Comparison of ENCODE assay signal across 1 cellular context in the genomic region with DNA sequence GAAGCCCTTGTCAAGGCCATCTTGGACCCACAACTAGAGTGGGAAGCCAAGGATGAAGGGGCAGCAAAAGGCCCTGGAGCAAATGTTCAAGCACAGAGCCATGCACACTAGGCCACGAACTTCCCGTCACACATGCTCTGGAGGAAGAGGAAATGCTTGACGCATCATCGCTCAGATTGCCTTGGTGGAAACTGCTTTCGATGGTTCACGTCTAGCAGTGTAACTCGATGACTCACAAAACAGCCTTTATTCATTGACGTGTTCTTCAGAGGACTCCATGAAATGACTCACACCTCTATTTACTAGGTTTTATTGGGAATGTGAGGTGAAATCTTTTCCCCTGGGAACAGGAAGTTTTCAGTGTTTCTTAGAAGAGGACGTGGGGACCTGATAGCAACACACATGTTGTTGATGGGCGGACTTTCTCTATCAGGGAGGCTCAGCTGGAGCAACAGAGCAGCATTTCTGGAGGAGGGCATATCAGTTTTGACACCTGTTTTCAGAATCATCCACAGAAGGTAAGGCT.
TF ChIP-seq lines count a peak whose summit lies in the region.

No MANE protein-coding gene starts in this region.

TF ChIP-seq in GM12878, 131 proteins besides CTCF, POLR2A, EP300 and RAD21 (continued from another document and continues in another):
- TF ChIP-seq, protein P1, sequence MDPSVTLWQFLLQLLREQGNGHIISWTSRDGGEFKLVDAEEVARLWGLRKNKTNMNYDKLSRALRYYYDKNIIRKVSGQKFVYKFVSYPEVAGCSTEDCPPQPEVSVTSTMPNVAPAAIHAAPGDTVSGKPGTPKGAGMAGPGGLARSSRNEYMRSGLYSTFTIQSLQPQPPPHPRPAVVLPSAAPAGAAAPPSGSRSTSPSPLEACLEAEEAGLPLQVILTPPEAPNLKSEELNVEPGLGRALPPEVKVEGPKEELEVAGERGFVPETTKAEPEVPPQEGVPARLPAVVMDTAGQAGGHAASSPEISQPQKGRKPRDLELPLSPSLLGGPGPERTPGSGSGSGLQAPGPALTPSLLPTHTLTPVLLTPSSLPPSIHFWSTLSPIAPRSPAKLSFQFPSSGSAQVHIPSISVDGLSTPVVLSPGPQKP (IDR thresholded peaks at IDR 0.05; ENCODE audit: low read depth, low read length) = no peak
- TF ChIP-seq WRNIP1 (IDR thresholded peaks at IDR 0.05; ENCODE audit: borderline replicate concordance, low read depth, low read length) (no peak), CREM (IDR thresholded peaks at IDR 0.05; ENCODE audit: low read depth) (0 out of 2 replicates have a peak, but pooled peaks have one; percentile 8), STAT1 (conservative IDR thresholded peaks at IDR 0.05) (no peak), BHLHE40 (IDR thresholded peaks at IDR 0.05; ENCODE audit: borderline replicate concordance in 1 of 2, low read depth in 2 of 2, low read length in 1 of 2) (no peak), CREB1 (IDR thresholded peaks at IDR 0.05; ENCODE audit: low read depth) (peak; percentile 73), TARDBP (IDR thresholded peaks at IDR 0.05; ENCODE audit: borderline replicate concordance) (no peak), ESRRA (IDR thresholded peaks at IDR 0.05; ENCODE audit: low read length) (no peak), IRF4 (IDR thresholded peaks at IDR 0.05; ENCODE audit: low read depth, low read length) (no peak), CHD2 (IDR thresholded peaks at IDR 0.05; ENCODE audit: borderline replicate concordance, low read depth, low read length) (no peak), MXI1 (IDR thresholded peaks at IDR 0.05; ENCODE audit: low read depth, low read length) (no peak), HCFC1 (IDR thresholded peaks at IDR 0.05; ENCODE audit: low read length) (no peak), RFX5 (IDR thresholded peaks at IDR 0.05; ENCODE audit: low read depth, low read length) (no peak), TBL1XR1 (IDR thresholded peaks at IDR 0.05; ENCODE audit: low read depth, low read length) (no peak), MYC (IDR thresholded peaks at IDR 0.05; ENCODE audit: insufficient read depth, insufficient read length, insufficient replicate concordance, low read length, severe bottlenecking) (no peak), ZNF24 (IDR thresholded peaks at IDR 0.05) (no peak), SPI1 (IDR thresholded peaks at IDR 0.05; ENCODE audit: borderline replicate concordance, insufficient read depth, low read depth, low read length) (no peak), ETV6 (conservative IDR thresholded peaks at IDR 0.05 in 1 of 2, IDR thresholded peaks at IDR 0.05 in 1 of 2; ENCODE audit: borderline replicate concordance in 1 of 2, low read depth in 1 of 2) (peak in 1 of 2 experiments; percentile 85; a peak in 2 of 4 replicates), SRF (IDR thresholded peaks at IDR 0.05; ENCODE audit: low read depth in 2 of 2, low read length in 2 of 2) (no peak), SMAD5 (IDR thresholded peaks at IDR 0.05; ENCODE audit: low read depth) (no peak), CBX5 (IDR thresholded peaks at IDR 0.05; ENCODE audit: low read depth) (no peak), MEF2A (IDR thresholded peaks at IDR 0.05; ENCODE audit: insufficient read depth, low read depth, low read length) (no peak), ZNF384 (IDR thresholded peaks at IDR 0.05; ENCODE audit: borderline replicate concordance, low read depth, low read length) (no peak), YBX1 (IDR thresholded peaks at IDR 0.05) (no peak), EGR1 (IDR thresholded peaks at IDR 0.05; ENCODE audit: borderline replicate concordance in 1 of 2, low read depth in 2 of 2, low read length in 2 of 2) (no peak), GABPA (IDR thresholded peaks at IDR 0.05; ENCODE audit: low read depth) (no peak), JUNB (IDR thresholded peaks at IDR 0.05) (peak; percentile 42; the same call in 1 of the 2 replicates), SP1 (IDR thresholded peaks at IDR 0.05; ENCODE audit: low read depth, low read length) (no peak), RUNX3 (IDR thresholded peaks at IDR 0.05; ENCODE audit: low read length) (0 out of 2 replicates have a peak, but pooled peaks have one; percentile 15), FOXK2 (IDR thresholded peaks at IDR 0.05) (no peak)
- TF ChIP-seq, protein P2, sequence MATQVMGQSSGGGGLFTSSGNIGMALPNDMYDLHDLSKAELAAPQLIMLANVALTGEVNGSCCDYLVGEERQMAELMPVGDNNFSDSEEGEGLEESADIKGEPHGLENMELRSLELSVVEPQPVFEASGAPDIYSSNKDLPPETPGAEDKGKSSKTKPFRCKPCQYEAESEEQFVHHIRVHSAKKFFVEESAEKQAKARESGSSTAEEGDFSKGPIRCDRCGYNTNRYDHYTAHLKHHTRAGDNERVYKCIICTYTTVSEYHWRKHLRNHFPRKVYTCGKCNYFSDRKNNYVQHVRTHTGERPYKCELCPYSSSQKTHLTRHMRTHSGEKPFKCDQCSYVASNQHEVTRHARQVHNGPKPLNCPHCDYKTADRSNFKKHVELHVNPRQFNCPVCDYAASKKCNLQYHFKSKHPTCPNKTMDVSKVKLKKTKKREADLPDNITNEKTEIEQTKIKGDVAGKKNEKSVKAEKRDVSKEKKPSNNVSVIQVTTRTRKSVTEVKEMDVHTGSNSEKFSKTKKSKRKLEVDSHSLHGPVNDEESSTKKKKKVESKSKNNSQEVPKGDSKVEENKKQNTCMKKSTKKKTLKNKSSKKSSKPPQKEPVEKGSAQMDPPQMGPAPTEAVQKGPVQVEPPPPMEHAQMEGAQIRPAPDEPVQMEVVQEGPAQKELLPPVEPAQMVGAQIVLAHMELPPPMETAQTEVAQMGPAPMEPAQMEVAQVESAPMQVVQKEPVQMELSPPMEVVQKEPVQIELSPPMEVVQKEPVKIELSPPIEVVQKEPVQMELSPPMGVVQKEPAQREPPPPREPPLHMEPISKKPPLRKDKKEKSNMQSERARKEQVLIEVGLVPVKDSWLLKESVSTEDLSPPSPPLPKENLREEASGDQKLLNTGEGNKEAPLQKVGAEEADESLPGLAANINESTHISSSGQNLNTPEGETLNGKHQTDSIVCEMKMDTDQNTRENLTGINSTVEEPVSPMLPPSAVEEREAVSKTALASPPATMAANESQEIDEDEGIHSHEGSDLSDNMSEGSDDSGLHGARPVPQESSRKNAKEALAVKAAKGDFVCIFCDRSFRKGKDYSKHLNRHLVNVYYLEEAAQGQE (IDR thresholded peaks at IDR 0.05; ENCODE audit: low read depth, low read length) = no peak
- TF ChIP-seq, protein P3, sequence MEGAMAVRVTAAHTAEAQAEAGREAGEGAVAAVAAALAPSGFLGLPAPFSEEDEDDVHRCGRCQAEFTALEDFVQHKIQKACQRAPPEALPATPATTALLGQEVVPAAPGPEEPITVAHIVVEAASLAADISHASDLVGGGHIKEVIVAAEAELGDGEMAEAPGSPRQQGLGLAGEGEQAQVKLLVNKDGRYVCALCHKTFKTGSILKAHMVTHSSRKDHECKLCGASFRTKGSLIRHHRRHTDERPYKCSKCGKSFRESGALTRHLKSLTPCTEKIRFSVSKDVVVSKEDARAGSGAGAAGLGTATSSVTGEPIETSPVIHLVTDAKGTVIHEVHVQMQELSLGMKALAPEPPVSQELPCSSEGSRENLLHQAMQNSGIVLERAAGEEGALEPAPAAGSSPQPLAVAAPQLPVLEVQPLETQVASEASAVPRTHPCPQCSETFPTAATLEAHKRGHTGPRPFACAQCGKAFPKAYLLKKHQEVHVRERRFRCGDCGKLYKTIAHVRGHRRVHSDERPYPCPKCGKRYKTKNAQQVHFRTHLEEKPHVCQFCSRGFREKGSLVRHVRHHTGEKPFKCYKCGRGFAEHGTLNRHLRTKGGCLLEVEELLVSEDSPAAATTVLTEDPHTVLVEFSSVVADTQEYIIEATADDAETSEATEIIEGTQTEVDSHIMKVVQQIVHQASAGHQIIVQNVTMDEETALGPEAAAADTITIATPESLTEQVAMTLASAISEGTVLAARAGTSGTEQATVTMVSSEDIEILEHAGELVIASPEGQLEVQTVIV (IDR thresholded peaks at IDR 0.05; ENCODE audit: borderline replicate concordance, partially characterized antibody) = no peak
- TF ChIP-seq, protein P4, sequence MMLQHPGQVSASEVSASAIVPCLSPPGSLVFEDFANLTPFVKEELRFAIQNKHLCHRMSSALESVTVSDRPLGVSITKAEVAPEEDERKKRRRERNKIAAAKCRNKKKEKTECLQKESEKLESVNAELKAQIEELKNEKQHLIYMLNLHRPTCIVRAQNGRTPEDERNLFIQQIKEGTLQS (IDR thresholded peaks at IDR 0.05; ENCODE audit: borderline replicate concordance, extremely low read depth, low read depth, low read length) = no peak
- TF ChIP-seq, protein P5, sequence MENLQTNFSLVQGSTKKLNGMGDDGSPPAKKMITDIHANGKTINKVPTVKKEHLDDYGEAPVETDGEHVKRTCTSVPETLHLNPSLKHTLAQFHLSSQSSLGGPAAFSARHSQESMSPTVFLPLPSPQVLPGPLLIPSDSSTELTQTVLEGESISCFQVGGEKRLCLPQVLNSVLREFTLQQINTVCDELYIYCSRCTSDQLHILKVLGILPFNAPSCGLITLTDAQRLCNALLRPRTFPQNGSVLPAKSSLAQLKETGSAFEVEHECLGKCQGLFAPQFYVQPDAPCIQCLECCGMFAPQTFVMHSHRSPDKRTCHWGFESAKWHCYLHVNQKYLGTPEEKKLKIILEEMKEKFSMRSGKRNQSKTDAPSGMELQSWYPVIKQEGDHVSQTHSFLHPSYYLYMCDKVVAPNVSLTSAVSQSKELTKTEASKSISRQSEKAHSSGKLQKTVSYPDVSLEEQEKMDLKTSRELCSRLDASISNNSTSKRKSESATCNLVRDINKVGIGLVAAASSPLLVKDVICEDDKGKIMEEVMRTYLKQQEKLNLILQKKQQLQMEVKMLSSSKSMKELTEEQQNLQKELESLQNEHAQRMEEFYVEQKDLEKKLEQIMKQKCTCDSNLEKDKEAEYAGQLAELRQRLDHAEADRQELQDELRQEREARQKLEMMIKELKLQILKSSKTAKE (IDR thresholded peaks at IDR 0.05; ENCODE audit: low read depth, poor library complexity, severe bottlenecking) = no peak
- TF ChIP-seq, protein P6, sequence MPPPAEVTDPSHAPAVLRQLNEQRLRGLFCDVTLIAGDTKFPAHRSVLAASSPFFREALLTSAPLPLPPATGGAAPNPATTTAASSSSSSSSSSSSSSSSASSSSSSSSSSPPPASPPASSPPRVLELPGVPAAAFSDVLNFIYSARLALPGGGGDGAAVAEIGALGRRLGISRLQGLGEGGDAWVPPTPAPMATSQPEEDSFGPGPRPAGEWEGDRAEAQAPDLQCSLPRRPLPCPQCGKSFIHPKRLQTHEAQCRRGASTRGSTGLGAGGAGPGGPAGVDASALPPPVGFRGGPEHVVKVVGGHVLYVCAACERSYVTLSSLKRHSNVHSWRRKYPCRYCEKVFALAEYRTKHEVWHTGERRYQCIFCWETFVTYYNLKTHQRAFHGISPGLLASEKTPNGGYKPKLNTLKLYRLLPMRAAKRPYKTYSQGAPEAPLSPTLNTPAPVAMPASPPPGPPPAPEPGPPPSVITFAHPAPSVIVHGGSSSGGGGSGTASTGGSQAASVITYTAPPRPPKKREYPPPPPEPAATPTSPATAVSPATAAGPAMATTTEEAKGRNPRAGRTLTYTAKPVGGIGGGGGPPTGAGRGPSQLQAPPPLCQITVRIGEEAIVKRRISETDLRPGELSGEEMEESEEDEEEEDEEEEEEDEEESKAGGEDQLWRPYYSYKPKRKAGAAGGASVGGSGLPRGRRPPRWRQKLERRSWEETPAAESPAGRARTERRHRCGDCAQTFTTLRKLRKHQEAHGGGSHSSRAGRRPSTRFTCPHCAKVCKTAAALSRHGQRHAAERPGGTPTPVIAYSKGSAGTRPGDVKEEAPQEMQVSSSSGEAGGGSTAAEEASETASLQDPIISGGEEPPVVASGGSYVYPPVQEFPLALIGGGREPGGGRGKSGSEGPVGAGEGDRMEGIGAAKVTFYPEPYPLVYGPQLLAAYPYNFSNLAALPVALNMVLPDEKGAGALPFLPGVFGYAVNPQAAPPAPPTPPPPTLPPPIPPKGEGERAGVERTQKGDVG (CRISPR knock-in tag; IDR thresholded peaks at IDR 0.05) = no peak
- TF ChIP-seq, protein P7, sequence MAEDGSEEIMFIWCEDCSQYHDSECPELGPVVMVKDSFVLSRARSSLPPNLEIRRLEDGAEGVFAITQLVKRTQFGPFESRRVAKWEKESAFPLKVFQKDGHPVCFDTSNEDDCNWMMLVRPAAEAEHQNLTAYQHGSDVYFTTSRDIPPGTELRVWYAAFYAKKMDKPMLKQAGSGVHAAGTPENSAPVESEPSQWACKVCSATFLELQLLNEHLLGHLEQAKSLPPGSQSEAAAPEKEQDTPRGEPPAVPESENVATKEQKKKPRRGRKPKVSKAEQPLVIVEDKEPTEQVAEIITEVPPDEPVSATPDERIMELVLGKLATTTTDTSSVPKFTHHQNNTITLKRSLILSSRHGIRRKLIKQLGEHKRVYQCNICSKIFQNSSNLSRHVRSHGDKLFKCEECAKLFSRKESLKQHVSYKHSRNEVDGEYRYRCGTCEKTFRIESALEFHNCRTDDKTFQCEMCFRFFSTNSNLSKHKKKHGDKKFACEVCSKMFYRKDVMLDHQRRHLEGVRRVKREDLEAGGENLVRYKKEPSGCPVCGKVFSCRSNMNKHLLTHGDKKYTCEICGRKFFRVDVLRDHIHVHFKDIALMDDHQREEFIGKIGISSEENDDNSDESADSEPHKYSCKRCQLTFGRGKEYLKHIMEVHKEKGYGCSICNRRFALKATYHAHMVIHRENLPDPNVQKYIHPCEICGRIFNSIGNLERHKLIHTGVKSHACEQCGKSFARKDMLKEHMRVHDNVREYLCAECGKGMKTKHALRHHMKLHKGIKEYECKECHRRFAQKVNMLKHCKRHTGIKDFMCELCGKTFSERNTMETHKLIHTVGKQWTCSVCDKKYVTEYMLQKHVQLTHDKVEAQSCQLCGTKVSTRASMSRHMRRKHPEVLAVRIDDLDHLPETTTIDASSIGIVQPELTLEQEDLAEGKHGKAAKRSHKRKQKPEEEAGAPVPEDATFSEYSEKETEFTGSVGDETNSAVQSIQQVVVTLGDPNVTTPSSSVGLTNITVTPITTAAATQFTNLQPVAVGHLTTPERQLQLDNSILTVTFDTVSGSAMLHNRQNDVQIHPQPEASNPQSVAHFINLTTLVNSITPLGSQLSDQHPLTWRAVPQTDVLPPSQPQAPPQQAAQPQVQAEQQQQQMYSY (CRISPR knock-in tag; IDR thresholded peaks at IDR 0.05) = no peak
- TF ChIP-seq, protein P8, sequence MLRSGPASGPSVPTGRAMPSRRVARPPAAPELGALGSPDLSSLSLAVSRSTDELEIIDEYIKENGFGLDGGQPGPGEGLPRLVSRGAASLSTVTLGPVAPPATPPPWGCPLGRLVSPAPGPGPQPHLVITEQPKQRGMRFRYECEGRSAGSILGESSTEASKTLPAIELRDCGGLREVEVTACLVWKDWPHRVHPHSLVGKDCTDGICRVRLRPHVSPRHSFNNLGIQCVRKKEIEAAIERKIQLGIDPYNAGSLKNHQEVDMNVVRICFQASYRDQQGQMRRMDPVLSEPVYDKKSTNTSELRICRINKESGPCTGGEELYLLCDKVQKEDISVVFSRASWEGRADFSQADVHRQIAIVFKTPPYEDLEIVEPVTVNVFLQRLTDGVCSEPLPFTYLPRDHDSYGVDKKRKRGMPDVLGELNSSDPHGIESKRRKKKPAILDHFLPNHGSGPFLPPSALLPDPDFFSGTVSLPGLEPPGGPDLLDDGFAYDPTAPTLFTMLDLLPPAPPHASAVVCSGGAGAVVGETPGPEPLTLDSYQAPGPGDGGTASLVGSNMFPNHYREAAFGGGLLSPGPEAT (IDR thresholded peaks at IDR 0.05; ENCODE audit: low read depth) = no peak
- TF ChIP-seq, protein P9, sequence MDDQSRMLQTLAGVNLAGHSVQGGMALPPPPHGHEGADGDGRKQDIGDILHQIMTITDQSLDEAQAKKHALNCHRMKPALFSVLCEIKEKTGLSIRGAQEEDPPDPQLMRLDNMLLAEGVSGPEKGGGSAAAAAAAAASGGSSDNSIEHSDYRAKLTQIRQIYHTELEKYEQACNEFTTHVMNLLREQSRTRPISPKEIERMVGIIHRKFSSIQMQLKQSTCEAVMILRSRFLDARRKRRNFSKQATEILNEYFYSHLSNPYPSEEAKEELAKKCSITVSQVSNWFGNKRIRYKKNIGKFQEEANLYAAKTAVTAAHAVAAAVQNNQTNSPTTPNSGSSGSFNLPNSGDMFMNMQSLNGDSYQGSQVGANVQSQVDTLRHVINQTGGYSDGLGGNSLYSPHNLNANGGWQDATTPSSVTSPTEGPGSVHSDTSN (IDR thresholded peaks at IDR 0.05; ENCODE audit: insufficient replicate concordance, low read depth, low read length) = no peak
